Comparison of ENCODE assay signal across 10 cellular contexts in genomic region chr1:47189844-47190562, GRCh38. TPM values are rescaled to one million over a fixed set of nuclear protein-coding genes. Genes with fewer than 3 reads are reported as not detected.
A peak's percentile ranks its signal among the peaks of the same experiment; 100 is the strongest.
DNase-seq lines count a peak whose midpoint lies in the region; ATAC-seq and TF ChIP-seq lines count a peak whose summit lies in the region.
"Had no signal": no experiment of that assay in that cellular context is flagged by ENCODE, and none has a peak within 500 bp of the region (broad histone marks: within the 10 kb centered on the region; RNA-seq: fewer than 3 reads in every experiment).

TSS of gene PDZK1IP1 (minus strand) at chr1:47190036. CDS start at chr1:47189932, 104 bp downstream.

- intact Hi-C loops in esophagus muscularis mucosa (cut with DNase I) = loop anchor here (5.0 kb wide), 2 partner anchors 72 to 232 kb away; no protein-coding TSS in a partner anchor

- H3K4me1 ChIP-seq in ACC112 (ENCODE audit: control insufficient read depth, insufficient read depth, low read length, unreplicated experiment) (peaks cover 15% of the 10 kb centered on the region), esophagus muscularis mucosa (peaks cover 10 to 38% (median 33%) of the 10 kb centered on the region in 4 donors)

- no peaks in the 10 kb centered on the region for H3K9me3 ChIP-seq in esophagus muscularis mucosa
- H3K9me3 ChIP-seq: SJSA1 had no signal

- H3K36me3 ChIP-seq in ACC112 (ENCODE audit: insufficient read depth, low read length) (no peaks in the 10 kb centered on the region), esophagus muscularis mucosa (no peaks in the 10 kb centered on the region)
- H3K36me3 ChIP-seq: SJSA1 had no signal

- no peak for ATAC-seq in HG03139 (IDR thresholded peaks at IDR 0.05; ENCODE audit: unreplicated experiment)

- H3K79me2 ChIP-seq in ACC112 (ENCODE audit: control insufficient read depth, insufficient read depth, low read length, unreplicated experiment) = no peaks in the 10 kb centered on the region

- H3K27ac ChIP-seq in ACC112 (ENCODE audit: low read depth, low read length) (no peak within 1 kb of the TSS), esophagus muscularis mucosa (replicated peaks in 1 of 4) (peak within 1 kb of the TSS; percentile 5 to 63 (median 56))
- H3K27ac ChIP-seq: SJSA1 had no signal

- no peak for TF ChIP-seq CTCF in esophagus muscularis mucosa (IDR thresholded peaks at IDR 0.05)

- peaks cover 9% of the 10 kb centered on the region; the same call in 1 of the 2 replicates for H3K27me3 ChIP-seq in ACC112 (ENCODE audit: insufficient read depth, low read length)
- H3K27me3 ChIP-seq in esophagus muscularis mucosa = peaks cover 0 to 18% (median 0%) of the 10 kb centered on the region in 4 donors
- H3K27me3 ChIP-seq: SJSA1 had no signal

- TF ChIP-seq POLR2A in esophagus muscularis mucosa (IDR thresholded peaks at IDR 0.05; ENCODE audit: low read depth) = no peak

- peak within 1 kb of the TSS; percentile 70 for H2AFZ ChIP-seq in ACC112 (ENCODE audit: low read length, unreplicated experiment)

- H3K4me3 ChIP-seq in ACC112 (ENCODE audit: low read depth, low read length) = no peak within 1 kb of the TSS
- no peak within 1 kb of the TSS for H3K4me3 ChIP-seq in esophagus muscularis mucosa
- H3K4me3 ChIP-seq: SJSA1 had no signal

- peak; percentile 64 for DNase-seq in LoVo (ENCODE audit: low spot score)
- peak; percentile 94 for DNase-seq in esophagus muscularis mucosa (ENCODE audit: extremely low spot score)
- peak; percentile 93 for DNase-seq in mucosa of gallbladder (ENCODE audit: low spot score)
- no peak for DNase-seq in NCI-H345 (lab: John Stamatoyannopoulos, UW)
- DNase-seq in NCI-H1092 treated with DMSO at 0.1 percent for 48 hours (lab: John Stamatoyannopoulos, UW) = no peak
- DNase-seq in NCI-H446 treated with DMSO at 0.1 percent for 48 hours (lab: John Stamatoyannopoulos, UW) = no peak
- DNase-seq: stimulated activated CD4-positive, alpha-beta T cell treated with anti-CD3 and anti-CD28 coated beads, Interleukin-1b, Interleukin-23, amount 100 ng/mL, for 48 hours had no signal

- TF ChIP-seq EP300 in esophagus muscularis mucosa (IDR thresholded peaks at IDR 0.05) = no peak

- WGBS in esophagus muscularis mucosa = 51% methylated on average over 10 of the region's 18 CpGs

RNA-seq across cellular contexts. Expression of gene PDZK1IP1, which starts in this region (rescaled TPM):
- total RNA-seq in esophagus muscularis mucosa = 1 to 10 TPM in 1 of 4 donors, not detected in 3; 1.8 TPM
- total RNA-seq in mucosa of gallbladder = 91.1 TPM
- total RNA-seq: SJSA1 had no signal

Comparison
In these comparisons a context has a peak if more than half of its experiments do, and no peak if none do; other contexts are left out.
1. RNA of gene PDZK1IP1 (total RNA-seq): 91.1 TPM in mucosa of gallbladder (single experiment); 1.8 TPM in esophagus muscularis mucosa; every median in the first group is over 10 times any median in the second.
2. DNase-seq: peak in LoVo (single experiment), esophagus muscularis mucosa (single experiment) and mucosa of gallbladder (single experiment); none in NCI-H345 (single experiment), NCI-H1092 treated with DMSO at 0.1 percent for 48 hours (single experiment) and NCI-H446 treated with DMSO at 0.1 percent for 48 hours (single experiment).